16 cellular contexts compared by ENCODE assay signal in genomic region chr1:157307491-157307890, GRCh38.
DNase-seq lines count a peak whose midpoint lies in the region; ATAC-seq and TF ChIP-seq lines count a peak whose summit lies in the region.
"Had no signal": no experiment of that assay in that cellular context is flagged by ENCODE, and none has a peak within 500 bp of the region (broad histone marks: within the 10 kb centered on the region; RNA-seq: fewer than 3 reads in every experiment).

No MANE protein-coding gene starts in this region.

- ATAC-seq in GM18909 (IDR thresholded peaks at IDR 0.05; ENCODE audit: poor library complexity, unreplicated experiment) (peak; percentile 58), GM21447 (IDR thresholded peaks at IDR 0.05; ENCODE audit: unreplicated experiment) (peak; percentile 71), HG03108 (IDR thresholded peaks at IDR 0.05; ENCODE audit: unreplicated experiment) (peak; percentile 63), foreskin keratinocyte (peak; percentile 15), Right ventricle myocardium superior (ENCODE audit: poor library complexity) (no peak)
- ATAC-seq: left cardiac atrium had no signal

- intact Hi-C loops in Right ventricle myocardium superior (cut with DNase I): no loop called here

- no peaks in the 10 kb centered on the region for H3K4me1 ChIP-seq in foreskin keratinocyte

- DNase-seq in foreskin keratinocyte (no peak), NCI-H526 (lab: John Stamatoyannopoulos, UW) (no peak), NOMO-1 (lab: John Stamatoyannopoulos, UW; ENCODE audit: unreplicated experiment in 2 of 2) (no peak), Right ventricle myocardium superior (no peak), NCI-H748 treated with DMSO at 0.1 percent for 48 hours (lab: John Stamatoyannopoulos, UW) (no peak)
- DNase-seq: activated CD4-positive, alpha-beta T cell treated with anti-CD3 and anti-CD28 coated beads for 48 hours; activated T-cell treated with anti-CD3 and anti-CD28 coated beads, Interleukin-2, amount 50 U/mL, for 1 hour; GOT3; left cardiac atrium; small intestine; T1000 had no signal

- no peaks in the 10 kb centered on the region for H3K27me3 ChIP-seq in foreskin keratinocyte
- H3K27me3 ChIP-seq: hepatocyte, SJSA1 had no signal

- no peak for TF ChIP-seq CTCF in foreskin keratinocyte (conservative IDR thresholded peaks at IDR 0.05)

- H3K27ac ChIP-seq in foreskin keratinocyte: no peak overlapping the region
- H3K27ac ChIP-seq: hepatocyte, SJSA1 had no signal
